8 cellular contexts compared by ENCODE assay signal in genomic region chr13:75636339-75637095, GRCh38. TPM values are rescaled to one million over a fixed set of nuclear protein-coding genes. Genes with fewer than 3 reads are reported as not detected.
A peak's percentile ranks its signal among the peaks of the same experiment; 100 is the strongest.
DNase-seq lines count a peak whose midpoint lies in the region; ATAC-seq, FAIRE-seq and TF ChIP-seq lines count a peak whose summit lies in the region.

No MANE protein-coding gene starts in this region.

- H3K4me1 ChIP-seq in Caco-2 (peaks cover 8% of the 10 kb centered on the region; the same call in 1 of the 2 replicates), ascending aorta (no peaks in the 10 kb centered on the region), iPS-18a (ENCODE audit: control insufficient read depth, low read depth, low read length) (peaks cover 14% of the 10 kb centered on the region), small intestine (ENCODE audit: control insufficient read depth in 2 of 2, insufficient read depth in 1 of 2, low read depth in 1 of 2, low read length in 1 of 2) (peaks cover 2 to 3% of the 10 kb centered on the region in 2 donors)

- peak overlapping the region; percentile 30 for H3K9ac ChIP-seq in iPS-18a (ENCODE audit: low read length)

- CTCF ChIA-PET in Caco-2 (lab: Charles Lee) (no interaction called here), T-cell (lab: Charles Lee) (interaction anchor here in 1 of 2 donors (0.6 kb wide), 1 partner anchor 268 kb away, joined by 4 read pairs; no protein-coding TSS in a partner anchor)

- TF ChIP-seq CTCF in Caco-2 (IDR thresholded peaks at IDR 0.05; ENCODE audit: insufficient read depth in 1 of 2, low read depth in 1 of 2, low read length in 1 of 2, severe bottlenecking in 1 of 2, unreplicated experiment in 1 of 2) (no peak), GM20000 (IDR thresholded peaks at IDR 0.05; ENCODE audit: extremely low read depth, missing control alignments) (no peak), ascending aorta (IDR thresholded peaks at IDR 0.05) (no peak)

- H3K4me1 Mint-ChIP-seq in Caco-2 (ENCODE audit: low read depth, unreplicated experiment) (peaks cover 16% of the 10 kb centered on the region), T-cell (peaks cover 10 to 21% (median 17%) of the 10 kb centered on the region in 3 donors)

- H3K27ac Mint-ChIP-seq in Caco-2 (ENCODE audit: unreplicated experiment) (peak overlapping the region; percentile 26), T-cell (peak overlapping the region in 1 of 2 donors; percentile 71)

- H3K27me3 Mint-ChIP-seq in Caco-2 (ENCODE audit: insufficient read depth, unreplicated experiment) (no peaks in the 10 kb centered on the region), T-cell (peaks cover 5 to 6% of the 10 kb centered on the region in 2 donors)

- no peak for FAIRE-seq in small intestine (lab: Jason Lieb, UNC)

- H3K9me3 ChIP-seq in Caco-2 (no peaks in the 10 kb centered on the region), ascending aorta (no peaks in the 10 kb centered on the region), iPS-18a (ENCODE audit: control insufficient read depth, low read depth, low read length) (no peaks in the 10 kb centered on the region), small intestine (ENCODE audit: control insufficient read depth, low read depth) (no peaks in the 10 kb centered on the region)

- H3K27me3 ChIP-seq in Caco-2 (replicated peaks; ENCODE audit: control insufficient read depth, insufficient read depth, low read length) (no peaks in the 10 kb centered on the region), ascending aorta (no peaks in the 10 kb centered on the region), iPS-18a (ENCODE audit: control insufficient read depth, insufficient read depth, low read length) (peaks cover 46% of the 10 kb centered on the region), small intestine (ENCODE audit: control insufficient read depth in 2 of 2, insufficient read depth in 2 of 2, low read length in 2 of 2) (no peaks in the 10 kb centered on the region)

- peak overlapping the region; percentile 73 to 85 for H3K27ac ChIP-seq in ascending aorta
- no peak overlapping the region for H3K27ac ChIP-seq in iPS-18a (ENCODE audit: low read length)
- H3K27ac ChIP-seq in small intestine (ENCODE audit: low read depth in 1 of 2, low read length in 1 of 2), result no peak overlapping the region

- no peaks in the 10 kb centered on the region for H3K9me3 Mint-ChIP-seq in Caco-2 (ENCODE audit: unreplicated experiment)
- no peaks in the 10 kb centered on the region for H3K9me3 Mint-ChIP-seq in T-cell

- intact Hi-C loops in Caco-2 (cut with micrococcal nuclease; ENCODE audit: unreplicated experiment) (loop anchor here (2.0 to 10.0 kb wide), 3 partner anchors 70 to 262 kb away; partner anchors contain the start of gene TBC1D4), ascending aorta (cut with DNase I) (loop anchor here (2.0 to 10.0 kb wide), 2 partner anchors 88 to 1502 kb away; partner anchors contain the start of genes KLF12 and UCHL3)

- ATAC-seq in HG03571 (IDR thresholded peaks at IDR 0.05; ENCODE audit: unreplicated experiment), result peak; percentile 40
- ATAC-seq in T-cell (replicated peaks in 1 of 4), result peak; percentile 70 to 75 (median 72)

- H3K36me3 ChIP-seq in Caco-2 (ENCODE audit: control insufficient read depth, insufficient read depth, low read length) (no peaks in the 10 kb centered on the region; the same call in 1 of the 2 replicates), ascending aorta (no peaks in the 10 kb centered on the region), iPS-18a (ENCODE audit: control insufficient read depth, low read depth, low read length) (no peaks in the 10 kb centered on the region), small intestine (ENCODE audit: control insufficient read depth in 2 of 2, insufficient read depth in 2 of 2, low read length in 2 of 2) (no peaks in the 10 kb centered on the region)

- H3K4me3 ChIP-seq in Caco-2 (ENCODE audit: low read depth, low read length), result peak overlapping the region; percentile 57
- H3K4me3 ChIP-seq in ascending aorta, result peak overlapping the region; percentile 74 to 87
- peak overlapping the region; percentile 74 for H3K4me3 ChIP-seq in iPS-18a (ENCODE audit: low read length)
- H3K4me3 ChIP-seq in small intestine (ENCODE audit: low read depth in 1 of 2, low read length in 2 of 2), result peak overlapping the region; percentile 61 to 68

- DNase-seq in Caco-2 (peak; percentile 64 to 72), GM20000 (ENCODE audit: low spot score) (peak; percentile 75), T-cell (peak in 33 of 34 experiments; percentile 6 to 66 (median 34)), ascending aorta (ENCODE audit: low spot score in 2 of 2) (peak in 1 of 2 donors; percentile 69), small intestine (peak; percentile 39), NCI-H2029 (lab: John Stamatoyannopoulos, UW) (no peak)

- H3K36me3 Mint-ChIP-seq in Caco-2 (ENCODE audit: insufficient read depth, unreplicated experiment), result peaks cover 8% of the 10 kb centered on the region
- H3K36me3 Mint-ChIP-seq in T-cell, result no peaks in the 10 kb centered on the region

- POLR2A ChIA-PET in Caco-2 (lab: Charles Lee), result no interaction called here
- POLR2A ChIA-PET in T-cell (lab: Charles Lee), result no interaction called here

- no TSS peak for BruUV-seq in Caco-2 (replicated peaks; lab: Mats Ljungman, UMichigan)

- H3K4me3 Mint-ChIP-seq in Caco-2 (ENCODE audit: unreplicated experiment) (peak overlapping the region; percentile 78), T-cell (peak overlapping the region; percentile 69 to 81 (median 78))

- 0 to 1% (median 1%) methylated on average over 60 to 69 of the region's 69 CpGs for WGBS in small intestine, 3 donors

RNA-seq across cellular contexts. Expression of gene LMO7, which starts 0.4 kb away (rescaled TPM):
- 209 and 230 TPM in 2 replicates for total RNA-seq in Caco-2 (2022)
- 10 to 100 TPM; 22.6 to 46.8 (median 34.0) TPM for total RNA-seq in T-cell
- 176 TPM for total RNA-seq in ascending aorta
- 10 to 100 TPM; 31.0 to 88.4 (median 80.3) TPM for polyA plus RNA-seq in small intestine

Comparison
In these comparisons a context has a peak if more than half of its experiments do, and no peak if none do; other contexts are left out.
1. H3K27ac ChIP-seq: peak in ascending aorta (2 of 2); none in iPS-18a (single experiment) and small intestine (0 of 2).
2. Peak in every context shown above with its lines, with median percentiles within 50 percentile points of each other: H3K4me3 ChIP-seq.